In genomic region chr1:109655624-109656519, GRCh38 we compare ENCODE assay signal across 1 cellular context.
A peak's percentile ranks its signal among the peaks of the same experiment; 100 is the strongest.
TF ChIP-seq lines count a peak whose summit lies in the region.

Gene GSTM4 (plus strand): TSS chr1:109656099. CDS start chr1:109656390, 291 bp downstream.

TF ChIP-seq in HepG2, 621 proteins besides CTCF, POLR2A, EP300 and RAD21 (continued from another document and continues in another):
- TF ChIP-seq ZNF513 (CRISPR knock-in tag; conservative IDR thresholded peaks at IDR 0.05) (no peak), ERF (CRISPR knock-in tag; IDR thresholded peaks at IDR 0.05) (peak; percentile 73; the same call in 1 of the 2 replicates), HMG20B (CRISPR knock-in tag; conservative IDR thresholded peaks at IDR 0.05) (no peak), NFIB (CRISPR knock-in tag; IDR thresholded peaks at IDR 0.05; ENCODE audit: borderline replicate concordance) (no peak), GTF2F1 (IDR thresholded peaks at IDR 0.05; ENCODE audit: low read length) (no peak), ZNF614 (CRISPR knock-in tag; IDR thresholded peaks at IDR 0.05; ENCODE audit: borderline replicate concordance) (peak; percentile 69), CREB3 (CRISPR knock-in tag; IDR thresholded peaks at IDR 0.05) (no peak), CENPBD1 (CRISPR knock-in tag; IDR thresholded peaks at IDR 0.05; ENCODE audit: borderline replicate concordance, low read depth) (no peak; the same call in 1 of the 2 replicates), AGO2 (optimal IDR thresholded peaks at IDR 0.05; ENCODE audit: low read depth, low read length) (no peak), BRF2 (CRISPR knock-in tag; IDR thresholded peaks at IDR 0.05) (no peak), ZBTB2 (CRISPR knock-in tag; IDR thresholded peaks at IDR 0.05; ENCODE audit: low read depth) (no peak; the same call in 1 of the 2 replicates), MTERF4 (CRISPR knock-in tag; IDR thresholded peaks at IDR 0.05) (no peak), ZNF484 (CRISPR knock-in tag; IDR thresholded peaks at IDR 0.05; ENCODE audit: borderline replicate concordance, low read depth) (no peak), ZEB1 (IDR thresholded peaks at IDR 0.05; ENCODE audit: insufficient replicate concordance, low read depth) (no peak), PBX2 (CRISPR knock-in tag; IDR thresholded peaks at IDR 0.05) (no peak), POGK (CRISPR knock-in tag; conservative IDR thresholded peaks at IDR 0.05) (peak; percentile 65; the same call in 1 of the 2 replicates), SIN3A (IDR thresholded peaks at IDR 0.05; ENCODE audit: borderline replicate concordance, low read depth, low read length) (peak; percentile 57; the same call in 1 of the 2 replicates), BRCA1 (CRISPR knock-in tag; IDR thresholded peaks at IDR 0.05) (no peak), TRAFD1 (CRISPR knock-in tag; IDR thresholded peaks at IDR 0.05; ENCODE audit: borderline replicate concordance) (no peak), ZNF883 (CRISPR knock-in tag; IDR thresholded peaks at IDR 0.05; ENCODE audit: not compliant biosample characterization) (peak; percentile 67), ZNF749 (CRISPR knock-in tag; IDR thresholded peaks at IDR 0.05; ENCODE audit: borderline replicate concordance) (no peak), ZNF562 (CRISPR knock-in tag; IDR thresholded peaks at IDR 0.05; ENCODE audit: borderline replicate concordance) (no peak), ZNF567 (CRISPR knock-in tag; IDR thresholded peaks at IDR 0.05; ENCODE audit: borderline replicate concordance) (0 out of 2 replicates have a peak, but pooled peaks have one; percentile 54), SMC3 (IDR thresholded peaks at IDR 0.05; ENCODE audit: low read length) (no peak), ATF7-NPFF (CRISPR knock-in tag; IDR thresholded peaks at IDR 0.05; ENCODE audit: low read depth) (no peak), ATF7 (IDR thresholded peaks at IDR 0.05) (no peak), ATF7 (CRISPR knock-in tag; IDR thresholded peaks at IDR 0.05) (0 out of 2 replicates have a peak, but pooled peaks have one; percentile 21), DDIT3 (CRISPR knock-in tag; IDR thresholded peaks at IDR 0.05) (no peak), SRF (IDR thresholded peaks at IDR 0.05; ENCODE audit: low read depth, low read length) (no peak), ELK4 (CRISPR knock-in tag; IDR thresholded peaks at IDR 0.05; ENCODE audit: borderline replicate concordance) (no peak), HNRNPH1 (optimal IDR thresholded peaks at IDR 0.05; ENCODE audit: low read depth, low read length) (no peak), TP53 (CRISPR knock-in tag; conservative IDR thresholded peaks at IDR 0.05) (no peak), ZFP37 (CRISPR knock-in tag; IDR thresholded peaks at IDR 0.05; ENCODE audit: borderline replicate concordance) (no peak), ZNF431 (CRISPR knock-in tag; IDR thresholded peaks at IDR 0.05; ENCODE audit: borderline replicate concordance, low read depth) (no peak; the same call in 1 of the 2 replicates), HNRNPK (IDR thresholded peaks at IDR 0.05; ENCODE audit: low read depth, low read length, poor library complexity, severe bottlenecking) (no peak), SSRP1 (CRISPR knock-in tag; IDR thresholded peaks at IDR 0.05) (no peak), ZNF530 (CRISPR knock-in tag; IDR thresholded peaks at IDR 0.05; ENCODE audit: low read depth) (no peak), ZIK1 (CRISPR knock-in tag; IDR thresholded peaks at IDR 0.05; ENCODE audit: borderline replicate concordance, low read depth) (no peak; the same call in 1 of the 2 replicates), HOXA3 (CRISPR knock-in tag; IDR thresholded peaks at IDR 0.05) (peak; percentile 69), ZNF331 (CRISPR knock-in tag; IDR thresholded peaks at IDR 0.05) (0 out of 2 replicates have a peak, but pooled peaks have one; percentile 24), ZNF646 (CRISPR knock-in tag; IDR thresholded peaks at IDR 0.05) (peak; percentile 55; the same call in 1 of the 2 replicates), NFE2L1 (CRISPR knock-in tag; IDR thresholded peaks at IDR 0.05; ENCODE audit: borderline replicate concordance) (no peak)
